13 cellular contexts compared by ENCODE assay signal in genomic region chr6:169406034-169406433, GRCh38.
A peak's percentile ranks its signal among the peaks of the same experiment; 100 is the strongest.
DNase-seq lines count a peak whose midpoint lies in the region; ATAC-seq and TF ChIP-seq lines count a peak whose summit lies in the region.
"Had no signal": no experiment of that assay in that cellular context is flagged by ENCODE, and none has a peak within 500 bp of the region (broad histone marks: within the 10 kb centered on the region; RNA-seq: fewer than 3 reads in every experiment).

No MANE protein-coding gene starts in this region.

- no peak overlapping the region for H3K9ac ChIP-seq in SK-N-MC (ENCODE audit: insufficient read length)
- H3K9ac ChIP-seq: BLaER1 treated with 17β-estradiol and CSF1 and Interleukin-3, amounts not matched to agents 10 nM and 100 nM had no signal

- H3K79me2 ChIP-seq in osteoblast (ENCODE audit: insufficient read depth, low read length): no peaks in the 10 kb centered on the region

- H3K4me1 ChIP-seq in osteoblast (ENCODE audit: insufficient read depth, low read length) (no peaks in the 10 kb centered on the region), esophagus squamous epithelium (no peaks in the 10 kb centered on the region)

- intact Hi-C loops in esophagus squamous epithelium (cut with DNase I): no loop called here

- TF ChIP-seq POLR2A in esophagus squamous epithelium (IDR thresholded peaks at IDR 0.05): no peak

- no peaks in the 10 kb centered on the region for H3K9me3 ChIP-seq in SK-N-MC (ENCODE audit: low read depth, low read length)
- H3K9me3 ChIP-seq in osteoblast (ENCODE audit: low read depth, low read length): no peaks in the 10 kb centered on the region
- H3K9me3 ChIP-seq in esophagus squamous epithelium: no peaks in the 10 kb centered on the region

- WGBS in esophagus squamous epithelium, 2 donors: 86 to 95% methylated on average over 2 of the region's 2 CpGs

- H2AFZ ChIP-seq in osteoblast (ENCODE audit: low read length): peak overlapping the region; percentile 75

- H4K20me1 ChIP-seq in osteoblast (ENCODE audit: insufficient read depth, low read length): no peaks in the 10 kb centered on the region
- H4K20me1 ChIP-seq: BLaER1 treated with 17β-estradiol and CSF1 and Interleukin-3, amounts not matched to agents 10 nM and 100 nM had no signal

- H3K27me3 ChIP-seq in osteoblast (ENCODE audit: insufficient read depth, low read length) (no peaks in the 10 kb centered on the region), esophagus squamous epithelium (no peaks in the 10 kb centered on the region)
- H3K27me3 ChIP-seq: BLaER1 treated with 17β-estradiol and CSF1 and Interleukin-3, amounts not matched to agents 10 nM and 100 nM had no signal

- no peak for DNase-seq in SK-N-MC (ENCODE audit: low read depth, low spot score)
- peak; percentile 15 for DNase-seq in fibroblast of mammary gland (ENCODE audit: low read depth)
- DNase-seq in osteoblast (ENCODE audit: insufficient read length, low spot score, missing footprints): no peak
- no peak for DNase-seq in SHP77 (lab: John Stamatoyannopoulos, UW)
- no peak for DNase-seq in esophagus squamous epithelium (lab: John Stamatoyannopoulos, UW)
- DNase-seq: Calu3; CD8-positive, alpha-beta T cell; DMS79 treated with DMSO at 0.1 percent for 48 hours; GF-D8; H9 had no signal

- TF ChIP-seq CTCF in fibroblast of mammary gland (conservative IDR thresholded peaks at IDR 0.05; ENCODE audit: control insufficient read depth, insufficient read depth, low read depth, low read length) (no peak), osteoblast (IDR thresholded peaks at IDR 0.05; ENCODE audit: extremely low read depth, low read depth, low read length) (no peak), esophagus squamous epithelium (IDR thresholded peaks at IDR 0.05) (no peak)

- H3K36me3 ChIP-seq in SK-N-MC (ENCODE audit: insufficient read depth, low read length) (no peaks in the 10 kb centered on the region), osteoblast (ENCODE audit: insufficient read depth, low read length) (no peaks in the 10 kb centered on the region), esophagus squamous epithelium (no peaks in the 10 kb centered on the region)

- no peak overlapping the region for H3K4me2 ChIP-seq in osteoblast (ENCODE audit: insufficient read depth, low read length)

- no peak overlapping the region for H3K4me3 ChIP-seq in SK-N-MC
- no peak overlapping the region for H3K4me3 ChIP-seq in fibroblast of mammary gland (ENCODE audit: control insufficient read depth, low read depth, low read length)
- H3K4me3 ChIP-seq in osteoblast (ENCODE audit: insufficient read depth, low read length): no peak overlapping the region
- no peak overlapping the region for H3K4me3 ChIP-seq in esophagus squamous epithelium
- H3K4me3 ChIP-seq: BLaER1 treated with 17β-estradiol and CSF1 and Interleukin-3, amounts not matched to agents 10 nM and 100 nM had no signal

- H3K27ac ChIP-seq in SK-N-MC (peak overlapping the region; percentile 49), osteoblast (ENCODE audit: low read depth, low read length) (no peak overlapping the region), esophagus squamous epithelium (no peak overlapping the region)

- ATAC-seq in HG03565 (IDR thresholded peaks at IDR 0.05; ENCODE audit: unreplicated experiment) (no peak), GM18520 (IDR thresholded peaks at IDR 0.05; ENCODE audit: unreplicated experiment) (no peak)
- ATAC-seq: CD8-positive, alpha-beta T cell had no signal
